ENCODE assay signal across 8 cellular contexts in the genomic region with DNA sequence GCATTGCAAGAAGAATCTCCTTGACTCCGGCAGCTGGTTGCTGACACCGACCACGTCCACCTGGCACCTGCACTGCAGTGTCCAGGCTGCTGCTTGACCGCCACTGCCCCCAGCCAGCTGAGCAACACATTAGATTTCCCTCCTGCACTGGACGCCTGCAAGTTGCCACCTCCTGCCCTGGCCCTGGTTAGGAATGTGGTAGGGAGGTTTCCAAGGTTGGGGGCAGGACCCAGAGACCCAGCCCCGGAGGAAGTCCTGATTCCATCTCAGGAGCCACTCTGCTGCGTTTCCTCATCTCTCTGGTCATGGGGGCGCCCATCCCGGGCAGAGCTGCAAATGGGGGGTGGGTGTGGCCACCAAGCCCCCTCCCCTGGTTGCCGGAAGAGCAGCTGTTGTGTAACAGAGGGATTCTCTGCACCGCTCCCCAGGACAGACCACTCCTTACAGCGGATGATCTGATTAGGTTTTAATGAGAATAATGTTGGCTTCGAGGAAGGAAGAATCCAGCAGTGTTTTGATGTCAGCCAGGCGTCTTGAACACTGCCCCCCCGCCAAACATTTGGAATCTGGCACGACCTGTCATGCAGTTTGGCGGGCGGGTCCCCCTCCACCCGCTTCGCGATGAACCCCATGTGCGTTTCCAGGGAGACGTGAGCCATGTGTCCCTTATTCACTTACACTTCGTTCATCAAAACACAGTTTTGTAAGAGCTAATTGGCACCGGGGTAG.
A peak's percentile ranks its signal among the peaks of the same experiment; 100 is the strongest.
DNase-seq lines count a peak whose midpoint lies in the region; ATAC-seq and TF ChIP-seq lines count a peak whose summit lies in the region.
"Not testable (repeated sequence)": the region's sequence is repeated elsewhere in the genome, so short reads cannot be mapped to it uniquely, and the experiment has no call there.

No MANE protein-coding gene starts in this region.

- WGBS in liver = 78% methylated on average over 25 of the region's 25 CpGs
- WGBS in stomach, 5 donors = 62 to 85% (median 81%) methylated on average over 20 to 25 of the region's 25 CpGs

- H3K4me1 ChIP-seq in ACC112 (ENCODE audit: control insufficient read depth, insufficient read depth, low read length, unreplicated experiment); liver (ENCODE audit: control insufficient read depth in 4 of 4, insufficient read depth in 4 of 4, low read length in 3 of 4): not testable (repeated sequence)
- H3K4me1 ChIP-seq in stomach = peaks cover 0 to 40% (median 14%) of the 10 kb centered on the region in 4 donors

- not testable (repeated sequence) for H3K9ac ChIP-seq in liver (ENCODE audit: low read depth in 1 of 2, low read length in 2 of 2)

- intact Hi-C loops in Right ventricle myocardium superior (cut with DNase I); stomach (cut with DNase I; ENCODE audit: low total_unique reads): not testable (repeated sequence)

- H3K4me3 ChIP-seq in ACC112 (ENCODE audit: low read depth, low read length); liver (ENCODE audit: low read depth in 1 of 3, low read length in 3 of 3); stomach: not testable (repeated sequence)

- peak; percentile 20 for DNase-seq in NCI-H1105 treated with DMSO at 0.1 percent for 48 hours (lab: John Stamatoyannopoulos, UW)
- peak; percentile 1 for DNase-seq in activated CD8-positive, alpha-beta memory T cell treated with anti-CD3 and anti-CD28 coated beads, Interleukin-2, amount 50 U/mL, for 4 hours
- peak; percentile 36 for DNase-seq in ecto neural progenitor cell (ENCODE audit: low spot score)
- DNase-seq in Right ventricle myocardium superior, stomach: not testable (repeated sequence)
- peak; percentile 15 for DNase-seq in occipital lobe (lab: John Stamatoyannopoulos, UW)

- peak; percentile 48 for ATAC-seq in Right ventricle myocardium superior (ENCODE audit: poor library complexity)

- H3K27ac ChIP-seq in ACC112 (ENCODE audit: low read depth, low read length) (peak overlapping the region; percentile 19; the same call in 1 of the 2 replicates), liver (ENCODE audit: low read depth in 1 of 2, low read length in 2 of 2) (peak overlapping the region; percentile 65 to 78), stomach (peak overlapping the region in 3 of 5 donors; percentile 7 to 84 (median 32))

- not testable (repeated sequence) for TF ChIP-seq EP300 in stomach (IDR thresholded peaks at IDR 0.05)

- TF ChIP-seq POLR2A in stomach (IDR thresholded peaks at IDR 0.05) = not testable (repeated sequence)

- not testable (repeated sequence) for H3K79me2 ChIP-seq in ACC112 (ENCODE audit: control insufficient read depth, insufficient read depth, low read length, unreplicated experiment)

- H3K27me3 ChIP-seq in ACC112 (ENCODE audit: insufficient read depth, low read length); liver (ENCODE audit: control insufficient read depth in 4 of 4, insufficient read depth in 4 of 4, low read length in 3 of 4); stomach: not testable (repeated sequence)

- H3K36me3 ChIP-seq in ACC112 (ENCODE audit: insufficient read depth, low read length); liver (ENCODE audit: control insufficient read depth in 4 of 4, insufficient read depth in 3 of 4, low read depth in 1 of 4, low read length in 3 of 4); stomach: not testable (repeated sequence)

- not testable (repeated sequence) for TF ChIP-seq RAD21 in liver (IDR thresholded peaks at IDR 0.05)

- H3K9me3 ChIP-seq in liver (ENCODE audit: control insufficient read depth in 4 of 4, low read length in 3 of 4); stomach: not testable (repeated sequence)

- not testable (repeated sequence) for H2AFZ ChIP-seq in ACC112 (ENCODE audit: low read length, unreplicated experiment)

- not testable (repeated sequence) for TF ChIP-seq CTCF in liver (IDR thresholded peaks at IDR 0.05; ENCODE audit: low read depth, low read length, missing input control); stomach (IDR thresholded peaks at IDR 0.05)

Comparison
In these comparisons a context has a peak if more than half of its experiments do, and no peak if none do; other contexts are left out.
1. H3K27ac ChIP-seq: peak in every context shown above with its lines; median percentile 72 in liver; 32 in stomach; 19 in ACC112.